In genomic region chr12:108495054-108495453, GRCh38 we compare ENCODE assay signal across 8 cellular contexts. TPM values are rescaled to one million over a fixed set of nuclear protein-coding genes. Genes with fewer than 3 reads are reported as not detected.
A peak's percentile ranks its signal among the peaks of the same experiment; 100 is the strongest.
DNase-seq lines count a peak whose midpoint lies in the region; ATAC-seq and TF ChIP-seq lines count a peak whose summit lies in the region.
"Had no signal": no experiment of that assay in that cellular context is flagged by ENCODE, and none has a peak within 500 bp of the region (broad histone marks: within the 10 kb centered on the region; RNA-seq: fewer than 3 reads in every experiment).

No MANE protein-coding gene starts in this region.

- no peaks in the 10 kb centered on the region for H3K23me2 ChIP-seq in H9 (ENCODE audit: insufficient read length, low read depth, low read length, poor library complexity, severe bottlenecking)

- no peaks in the 10 kb centered on the region for H3K79me1 ChIP-seq in H9 (ENCODE audit: insufficient read depth, low read depth, low read length, poor library complexity, severe bottlenecking)

- H3K4me1 Mint-ChIP-seq in H9 = no peaks in the 10 kb centered on the region
- H3K4me1 Mint-ChIP-seq in naive thymus-derived CD8-positive, alpha-beta T cell = peaks cover 0 to 2% (median 0%) of the 10 kb centered on the region in 4 donors
- H3K4me1 Mint-ChIP-seq: T-cell had no signal

- peaks cover 11% of the 10 kb centered on the region for H3K27me3 Mint-ChIP-seq in H9 (ENCODE audit: low read depth)
- peaks cover 28 to 50% (median 36%) of the 10 kb centered on the region in 5 donors for H3K27me3 Mint-ChIP-seq in naive thymus-derived CD8-positive, alpha-beta T cell

- no peak overlapping the region for H4K8ac ChIP-seq in H9 (replicated peaks; ENCODE audit: insufficient read length, low read depth, low read length)

- H3K14ac ChIP-seq in H9 (ENCODE audit: insufficient read depth, low read length) = no peak overlapping the region

- no peaks in the 10 kb centered on the region for H3K36me3 ChIP-seq in DND-41 (ENCODE audit: insufficient read depth, low read length)
- no peaks in the 10 kb centered on the region for H3K36me3 ChIP-seq in kidney epithelial cell (ENCODE audit: control insufficient read depth, insufficient read depth, low read length)

- no peak overlapping the region for H4K5ac ChIP-seq in H9 (ENCODE audit: insufficient read length, low read depth, low read length)

- H3K9ac ChIP-seq in DND-41 (ENCODE audit: low read depth, low read length) (no peak overlapping the region), H9 (ENCODE audit: extremely low read depth, insufficient read length, low read length) (no peak overlapping the region)

- H4K20me1 ChIP-seq in DND-41 (ENCODE audit: insufficient read depth, low read length) (no peaks in the 10 kb centered on the region), H9 (ENCODE audit: control insufficient read depth, insufficient read depth, insufficient read length) (no peaks in the 10 kb centered on the region)

- no peak overlapping the region for H2BK15ac ChIP-seq in H9 (ENCODE audit: low read depth, low read length)

- no peak overlapping the region for H3K4ac ChIP-seq in H9 (ENCODE audit: low read depth, low read length)

- DNase-seq in DND-41 (peak; percentile 20), H9 (peak; percentile 62), kidney epithelial cell (ENCODE audit: low read depth) (no peak)
- no peak for DNase-seq in naive thymus-derived CD8-positive, alpha-beta T cell

- no peaks in the 10 kb centered on the region; a peak in 1 of 5 replicates for H3K9me3 Mint-ChIP-seq in H9
- H3K9me3 Mint-ChIP-seq in naive thymus-derived CD8-positive, alpha-beta T cell = peaks cover 0 to 1% (median 0%) of the 10 kb centered on the region in 9 donors
- H3K9me3 Mint-ChIP-seq: T-cell had no signal

- no peak overlapping the region for H3K18ac ChIP-seq in H9 (ENCODE audit: insufficient read length, low read depth, low read length)

- no CpG with 5 or more reads among the region's 1 CpG for WGBS in H9 (ENCODE audit: extremely low coverage, insufficient read length, low lambda C conversion rate)

- H2AK5ac ChIP-seq in H9 (ENCODE audit: insufficient read length, low read length) = no peak overlapping the region

- H3K27ac ChIP-seq in DND-41 (ENCODE audit: low read length) (no peak overlapping the region), H9 (ENCODE audit: insufficient read length, low read depth, low read length) (no peak overlapping the region), VCaP (no peak overlapping the region)

- no peaks in the 10 kb centered on the region for H3K36me3 Mint-ChIP-seq in H9 (ENCODE audit: insufficient read depth in 1 of 3, low read depth in 3 of 3)
- H3K36me3 Mint-ChIP-seq in naive thymus-derived CD8-positive, alpha-beta T cell = peaks cover 0 to 6% (median 0%) of the 10 kb centered on the region in 3 donors
- H3K36me3 Mint-ChIP-seq: T-cell had no signal

- H3K4me2 ChIP-seq in DND-41 (ENCODE audit: insufficient read depth, low read length) (no peak overlapping the region), H9 (ENCODE audit: insufficient read depth, insufficient read length, low read length) (no peak overlapping the region)

- no peak overlapping the region for H3K27ac Mint-ChIP-seq in H9
- no peak overlapping the region for H3K27ac Mint-ChIP-seq in naive thymus-derived CD8-positive, alpha-beta T cell
- H3K27ac Mint-ChIP-seq: T-cell had no signal

- H3K4me1 ChIP-seq in DND-41 (ENCODE audit: insufficient read depth, low read length) (no peaks in the 10 kb centered on the region), H9 (ENCODE audit: insufficient read depth, low read length) (no peaks in the 10 kb centered on the region)

- H3K79me2 ChIP-seq in DND-41 (ENCODE audit: insufficient read depth, low read length) (no peaks in the 10 kb centered on the region), H9 (ENCODE audit: insufficient read depth, low read length) (no peaks in the 10 kb centered on the region)

- POLR2A ChIA-PET in naive thymus-derived CD8-positive, alpha-beta T cell (lab: Charles Lee) = no interaction called here

- ATAC-seq in DND-41 (ENCODE audit: insufficient read depth, low read depth) (no peak), HG03571 (IDR thresholded peaks at IDR 0.05; ENCODE audit: unreplicated experiment) (no peak), HG03196 (IDR thresholded peaks at IDR 0.05; ENCODE audit: unreplicated experiment) (no peak)
- no peak for ATAC-seq in naive thymus-derived CD8-positive, alpha-beta T cell
- ATAC-seq: T-cell had no signal

- no peak overlapping the region for H3K4me3 Mint-ChIP-seq in H9
- H3K4me3 Mint-ChIP-seq in naive thymus-derived CD8-positive, alpha-beta T cell = no peak overlapping the region
- H3K4me3 Mint-ChIP-seq: T-cell had no signal

- H4K91ac ChIP-seq in H9 (ENCODE audit: insufficient read length, low read depth, low read length) = no peak overlapping the region

- H3K4me3 ChIP-seq in DND-41 (ENCODE audit: low read depth in 1 of 2, low read length in 2 of 2) (no peak overlapping the region), kidney epithelial cell (ENCODE audit: low read depth, low read length) (no peak overlapping the region)

- no peak overlapping the region for H2BK5ac ChIP-seq in H9 (ENCODE audit: insufficient read length, low read length)

- H2BK20ac ChIP-seq in H9 (ENCODE audit: low read depth, low read length, poor library complexity, severe bottlenecking) = no peak overlapping the region

- H2BK120ac ChIP-seq in H9 (ENCODE audit: low read depth, low read length, poor library complexity, severe bottlenecking) = no peak overlapping the region

- H3K56ac ChIP-seq in H9 (ENCODE audit: insufficient read length, low read depth, low read length) = no peak overlapping the region

- H3K23ac ChIP-seq in H9 (ENCODE audit: insufficient read length, low read depth, low read length) = no peak overlapping the region

- no peak overlapping the region for H3T11ph ChIP-seq in H9 (ENCODE audit: low read length)

- H3K27me3 ChIP-seq in DND-41 (ENCODE audit: insufficient read depth, low read length, poor library complexity) (peaks cover 12% of the 10 kb centered on the region), H9 (ENCODE audit: insufficient read depth, low read length) (no peaks in the 10 kb centered on the region), kidney epithelial cell (ENCODE audit: control insufficient read depth, insufficient read depth, low read length) (no peaks in the 10 kb centered on the region)

- H2BK12ac ChIP-seq in H9 (ENCODE audit: insufficient read length, low read depth, low read length) = no peak overlapping the region

- H2AFZ ChIP-seq in DND-41 (ENCODE audit: low read depth, low read length) = no peak overlapping the region
- H2AFZ ChIP-seq in H9 (ENCODE audit: low read length) = no peak overlapping the region

- peak; percentile 62 for TF ChIP-seq CTCF in DND-41 (IDR thresholded peaks at IDR 0.05; ENCODE audit: borderline replicate concordance, extremely low read depth, low read length, poor library complexity, severe bottlenecking)
- TF ChIP-seq CTCF in H9 (conservative IDR thresholded peaks at IDR 0.05) = peak; percentile 94
- TF ChIP-seq CTCF in VCaP (conservative IDR thresholded peaks at IDR 0.05) = peak; percentile 63
- TF ChIP-seq CTCF in kidney epithelial cell (IDR thresholded peaks at IDR 0.05; ENCODE audit: insufficient read depth, low read length, poor library complexity, severe bottlenecking) = peak; percentile 59

- H3K9me3 ChIP-seq in DND-41 (ENCODE audit: insufficient read depth, low read length, severe bottlenecking) = no peaks in the 10 kb centered on the region
- H3K9me3 ChIP-seq in H9 (ENCODE audit: control insufficient read depth, low read depth, low read length) = no peaks in the 10 kb centered on the region

RNA-seq across cellular contexts. Expression of gene FICD, which starts 20.0 kb away (rescaled TPM):
- 4.6 and 5.1 TPM in 2 replicates for total RNA-seq in H9 (2021)
- 6.9 and 8.4 TPM in 2 replicates for total RNA-seq in kidney epithelial cell
- total RNA-seq in naive thymus-derived CD8-positive, alpha-beta T cell = 1 to 10 TPM; 4.6 to 5.6 TPM
- polyA plus RNA-seq in naive thymus-derived CD8-positive, alpha-beta T cell = 1 to 10 TPM; 1.2 to 1.8 (median 1.4) TPM

Comparison
In these comparisons a context has a peak if more than half of its experiments do, and no peak if none do; other contexts are left out.
1. DNase-seq: peak in DND-41 (single experiment) and H9 (single experiment); none in kidney epithelial cell (single experiment) and naive thymus-derived CD8-positive, alpha-beta T cell (0 of 10).
2. Peak in every context shown above with its lines, with median percentiles within 50 percentile points of each other: CTCF ChIP-seq.